Comparison of ENCODE assay signal across 9 cellular contexts in genomic region chr17:37506678-37507077, GRCh38. TPM values are rescaled to one million over a fixed set of nuclear protein-coding genes. Genes with fewer than 3 reads are reported as not detected.
DNase-seq lines count a peak whose midpoint lies in the region; ATAC-seq and TF ChIP-seq lines count a peak whose summit lies in the region.
"Had no signal": no experiment of that assay in that cellular context is flagged by ENCODE, and none has a peak within 500 bp of the region (broad histone marks: within the 10 kb centered on the region; RNA-seq: fewer than 3 reads in every experiment).

No MANE protein-coding gene starts in this region.

- no peaks in the 10 kb centered on the region for H3K27me3 Mint-ChIP-seq in CD8-positive, alpha-beta T cell (ENCODE audit: low read depth)
- H3K27me3 Mint-ChIP-seq: IgD-negative memory B cell had no signal

- H3K27ac Mint-ChIP-seq in CD8-positive, alpha-beta T cell, result no peak overlapping the region

- POLR2A ChIA-PET in CD8-positive, alpha-beta T cell (lab: Charles Lee), result no interaction called here

- no peak overlapping the region for H3K27ac ChIP-seq in CD8-positive, alpha-beta T cell (ENCODE audit: low read depth, low read length)

- H3K27me3 ChIP-seq in CD8-positive, alpha-beta T cell (ENCODE audit: insufficient read depth, low read length), result no peaks in the 10 kb centered on the region

- H3K4me3 ChIP-seq in CD8-positive, alpha-beta T cell (ENCODE audit: low read depth, low read length), result no peak overlapping the region
- H3K4me3 ChIP-seq in HFF-Myc (replicated peaks; ENCODE audit: low read depth, low read length) (no peak overlapping the region), fibroblast of pulmonary artery (replicated peaks; ENCODE audit: low read depth, low read length) (no peak overlapping the region), retinal pigment epithelial cell (ENCODE audit: low read length) (no peak overlapping the region)

- peaks cover 17% of the 10 kb centered on the region for H3K4me1 Mint-ChIP-seq in CD8-positive, alpha-beta T cell (ENCODE audit: low read depth)

- CTCF ChIA-PET in CD8-positive, alpha-beta T cell (lab: Charles Lee), result interaction anchor here (1.2 kb wide), 1 partner anchor 16 kb away, joined by 3 read pairs; no protein-coding TSS in a partner anchor

- peak; percentile 56 for ATAC-seq in CD8-positive, alpha-beta T cell
- no peak for ATAC-seq in GM18858 (IDR thresholded peaks at IDR 0.05; ENCODE audit: unreplicated experiment)

- intact Hi-C loops in CD8-positive, alpha-beta T cell (cut with DNase I, micrococcal nuclease), result no loop called here

- H3K36me3 ChIP-seq in CD8-positive, alpha-beta T cell (ENCODE audit: insufficient read depth, low read length), result no peaks in the 10 kb centered on the region

- H3K36me3 Mint-ChIP-seq in CD8-positive, alpha-beta T cell, result no peaks in the 10 kb centered on the region

- no peak for TF ChIP-seq CTCF in CD8-positive, alpha-beta T cell (IDR thresholded peaks at IDR 0.05)
- TF ChIP-seq CTCF in HFF-Myc (IDR thresholded peaks at IDR 0.05; ENCODE audit: low read depth, low read length, missing control alignments), result peak; percentile 63
- peak; percentile 63 for TF ChIP-seq CTCF in fibroblast of pulmonary artery (IDR thresholded peaks at IDR 0.05; ENCODE audit: low read length, missing control alignments)
- peak; percentile 70 for TF ChIP-seq CTCF in retinal pigment epithelial cell (conservative IDR thresholded peaks at IDR 0.05; ENCODE audit: low read depth, low read length)

- DNase-seq in CD8-positive, alpha-beta T cell, result peak in 1 of 7 experiments; percentile 10
- no peak for DNase-seq in HFF-Myc (ENCODE audit: extremely low read depth, low read depth)
- DNase-seq in SKM-1 treated with dmso at 0.1 percent for 144 hours (lab: John Stamatoyannopoulos, UW; ENCODE audit: unreplicated experiment), result peak; percentile 46
- peak; percentile 43 for DNase-seq in fibroblast of pulmonary artery (ENCODE audit: low read depth)
- DNase-seq in retinal pigment epithelial cell (ENCODE audit: low read depth), result no peak
- DNase-seq in COLO829 (ENCODE audit: low spot score), result no peak
- no peak for DNase-seq in putamen (ENCODE audit: low spot score)

- no peaks in the 10 kb centered on the region for H3K9me3 Mint-ChIP-seq in CD8-positive, alpha-beta T cell
- H3K9me3 Mint-ChIP-seq: IgD-negative memory B cell had no signal

- no peak overlapping the region for H3K4me3 Mint-ChIP-seq in CD8-positive, alpha-beta T cell
- H3K4me3 Mint-ChIP-seq: IgD-negative memory B cell had no signal

- H3K4me1 ChIP-seq in CD8-positive, alpha-beta T cell (ENCODE audit: insufficient read depth, low read length), result peaks cover 3% of the 10 kb centered on the region

- H3K9me3 ChIP-seq in CD8-positive, alpha-beta T cell (ENCODE audit: low read length), result no peaks in the 10 kb centered on the region

RNA-seq across cellular contexts. Expression of gene DUSP14, which starts 17.0 kb away (rescaled TPM):
- 1 to 10 TPM; 5.5 to 6.8 TPM for total RNA-seq in CD8-positive, alpha-beta T cell

Comparison
In these comparisons a context has a peak if more than half of its experiments do, and no peak if none do; other contexts are left out.
1. DNase-seq: peak in SKM-1 treated with dmso at 0.1 percent for 144 hours (single experiment) and fibroblast of pulmonary artery (single experiment); none in HFF-Myc (single experiment), retinal pigment epithelial cell (single experiment), COLO829 (single experiment) and putamen (single experiment).